In genomic region chr2:134780977-134781376, GRCh38 we compare ENCODE assay signal across 37 cellular contexts. TPM values are rescaled to one million over a fixed set of nuclear protein-coding genes. Genes with fewer than 3 reads are reported as not detected.
"Had no signal": no experiment of that assay in that cellular context is flagged by ENCODE, and none has a peak within 500 bp of the region (broad histone marks: within the 10 kb centered on the region; RNA-seq: fewer than 3 reads in every experiment).

No MANE protein-coding gene starts in this region.

- H3K27ac Mint-ChIP-seq: activated B cell treated with CpG ODN at 0.5 μM for 24 hours; activated CD4-positive, alpha-beta memory T cell treated with anti-CD3 and anti-CD28 coated beads for 36 hours; activated CD4-positive, alpha-beta T cell treated with anti-CD3 and anti-CD28 coated beads, Interleukin-2, amount 10 ng/mL, durations not matched to agents 24 days and 14 days; activated naive CD4-positive, alpha-beta T cell treated with anti-CD3 and anti-CD28 coated beads for 36 hours; activated naive CD4-positive, alpha-beta T cell treated with anti-CD3 and anti-CD28 coated beads, Interleukin-2, amount 50 U/mL, for 72 hours; activated naive CD8-positive, alpha-beta T cell treated with anti-CD3 and anti-CD28 coated beads for 36 hours; activated T-cell treated with anti-CD3 and anti-CD28 coated beads, Interleukin-2, amount 50 U/mL, for 72 hours; activated T-helper 1 cell treated with anti-CD3 and anti-CD28 coated beads, Interleukin-12 subunit alpha, Interleukin-12 subunit beta, Interleukin-2, Interleukin-4 antibody, amounts not matched to agents 30 ng/mL and 10 ng/mL and 1 ng/mL, durations not matched to agents 14 hours and 24 hours and 36 hours; activated T-helper 17 cell treated with anti-CD3 and anti-CD28 coated beads, Interleukin-2, amount 50 U/mL, for 72 hours; T-helper 1 cell treated with Interleukin-12 subunit alpha and Interleukin-12 subunit beta and Interleukin-4 antibody, amounts not matched to agents 30 μg/mL and 1 μg/mL, for 36 hours; T-helper 2 cell treated with Interferon-gamma antibody and Interleukin-4, amounts not matched to agents 5 μg/mL and 100 μg/mL, for 36 hours had no signal

- H3K4me1 Mint-ChIP-seq: activated CD4-positive, alpha-beta T cell treated with anti-CD3 and anti-CD28 coated beads, Interleukin-2, amount 10 ng/mL, durations not matched to agents 24 days and 14 days; activated T-helper 17 cell treated with anti-CD3 and anti-CD28 coated beads, Interleukin-2, amount 50 U/mL, for 72 hours had no signal

- H3K4me3 ChIP-seq: adrenal gland, body of pancreas, breast epithelium, coronary artery had no signal

- H3K27me3 Mint-ChIP-seq: activated B cell treated with CpG ODN at 0.5 μM for 24 hours; activated CD4-positive, alpha-beta memory T cell treated with anti-CD3 and anti-CD28 coated beads for 36 hours had no signal

- H3K9me3 Mint-ChIP-seq: activated B cell treated with CpG ODN at 0.5 μM for 24 hours; activated CD4-positive, alpha-beta memory T cell treated with anti-CD3 and anti-CD28 coated beads for 36 hours; activated CD4-positive, alpha-beta T cell treated with anti-CD3 and anti-CD28 coated beads, Interleukin-2, amount 10 ng/mL, durations not matched to agents 24 days and 14 days; activated naive CD4-positive, alpha-beta T cell treated with anti-CD3 and anti-CD28 coated beads for 36 hours; activated naive CD4-positive, alpha-beta T cell treated with anti-CD3 and anti-CD28 coated beads, Interleukin-2, amount 50 U/mL, for 72 hours; activated naive CD8-positive, alpha-beta T cell treated with anti-CD3 and anti-CD28 coated beads for 36 hours; activated T-cell treated with anti-CD3 and anti-CD28 coated beads, Interleukin-2, amount 50 U/mL, for 4 hours; activated T-cell treated with anti-CD3 and anti-CD28 coated beads, Interleukin-2, amount 50 U/mL, for 72 hours; activated T-helper 1 cell treated with anti-CD3 and anti-CD28 coated beads, Interleukin-12 subunit alpha, Interleukin-12 subunit beta, Interleukin-2, Interleukin-4 antibody, amounts not matched to agents 30 ng/mL and 10 ng/mL and 1 ng/mL, durations not matched to agents 14 hours and 24 hours and 36 hours; activated T-helper 17 cell treated with anti-CD3 and anti-CD28 coated beads, Interleukin-2, amount 50 U/mL, for 72 hours; T-helper 1 cell treated with Interleukin-12 subunit alpha and Interleukin-12 subunit beta and Interleukin-4 antibody, amounts not matched to agents 30 μg/mL and 1 μg/mL, for 36 hours; T-helper 2 cell treated with Interferon-gamma antibody and Interleukin-4, amounts not matched to agents 5 μg/mL and 100 μg/mL, for 36 hours had no signal

- H3K4me3 Mint-ChIP-seq: activated B cell treated with CpG ODN at 0.5 μM for 24 hours; activated CD4-positive, alpha-beta memory T cell treated with anti-CD3 and anti-CD28 coated beads for 36 hours; activated CD4-positive, alpha-beta T cell treated with anti-CD3 and anti-CD28 coated beads, Interleukin-2, amount 10 ng/mL, durations not matched to agents 24 days and 14 days; activated naive CD4-positive, alpha-beta T cell treated with anti-CD3 and anti-CD28 coated beads for 36 hours; activated naive CD8-positive, alpha-beta T cell treated with anti-CD3 and anti-CD28 coated beads for 36 hours; activated T-cell treated with anti-CD3 and anti-CD28 coated beads, Interleukin-2, amount 50 U/mL, for 4 hours; activated T-cell treated with anti-CD3 and anti-CD28 coated beads, Interleukin-2, amount 50 U/mL, for 72 hours; activated T-helper 1 cell treated with anti-CD3 and anti-CD28 coated beads, Interleukin-12 subunit alpha, Interleukin-12 subunit beta, Interleukin-2, Interleukin-4 antibody, amounts not matched to agents 30 ng/mL and 10 ng/mL and 1 ng/mL, durations not matched to agents 14 hours and 24 hours and 36 hours; activated T-helper 17 cell treated with anti-CD3 and anti-CD28 coated beads, Interleukin-2, amount 50 U/mL, for 72 hours; T-helper 1 cell treated with Interleukin-12 subunit alpha and Interleukin-12 subunit beta and Interleukin-4 antibody, amounts not matched to agents 30 μg/mL and 1 μg/mL, for 36 hours; T-helper 2 cell treated with Interferon-gamma antibody and Interleukin-4, amounts not matched to agents 5 μg/mL and 100 μg/mL, for 36 hours had no signal

- H3K4me1 ChIP-seq: body of pancreas, breast epithelium had no signal

- H3K36me3 ChIP-seq: adrenal gland, brain microvascular endothelial cell, breast epithelium had no signal

- H3K9me3 ChIP-seq: adrenal gland, body of pancreas, breast epithelium had no signal

- H3K27me3 ChIP-seq: adrenal gland, body of pancreas, brain microvascular endothelial cell, breast epithelium had no signal

- DNase-seq: activated B cell treated with CpG ODN at 0.5 μM for 24 hours; activated CD4-positive, alpha-beta memory T cell treated with anti-CD3 and anti-CD28 coated beads for 36 hours; activated CD4-positive, alpha-beta T cell treated with anti-CD3 and anti-CD28 coated beads for 4 hours; activated CD4-positive, alpha-beta T cell treated with anti-CD3 and anti-CD28 coated beads, Interleukin-2, amount 10 ng/mL, durations not matched to agents 24 days and 14 days; activated CD4-positive, alpha-beta T cell treated with anti-CD3 and anti-CD28 coated beads, Interleukin-2, amount 50 U/mL, for 1 hour; activated CD4-positive, alpha-beta T cell treated with anti-CD3 and anti-CD28 coated beads, Interleukin-2, amount 50 U/mL, for 4 hours; activated CD4-positive, CD25-positive, alpha-beta regulatory T cell treated with anti-CD3 and anti-CD28 coated beads, Interleukin-2, amount 50 U/mL, for 72 hours; activated CD8-positive, alpha-beta memory T cell treated with anti-CD3 and anti-CD28 coated beads, Interleukin-2, amount 50 U/mL, for 4 hours; activated effector memory CD4-positive, alpha-beta T cell treated with anti-CD3 and anti-CD28 coated beads, Interleukin-2, amount 50 U/mL, for 16 hours; activated gamma-delta T cell treated with Interleukin-2 at 50 U/mL for 16 hours; activated naive CD4-positive, alpha-beta T cell; activated naive CD4-positive, alpha-beta T cell treated with anti-CD3 and anti-CD28 coated beads for 36 hours; activated naive CD8-positive, alpha-beta T cell treated with anti-CD3 and anti-CD28 coated beads for 36 hours; activated T-cell treated with anti-CD3 and anti-CD28 coated beads for 4 hours; activated T-cell treated with anti-CD3 and anti-CD28 coated beads, Interleukin-2, amount 50 U/mL, for 1 hour; activated T-cell treated with anti-CD3 and anti-CD28 coated beads, Interleukin-2, amount 50 U/mL, for 4 hours; activated T-cell treated with anti-CD3 and anti-CD28 coated beads, Interleukin-2, amount 50 U/mL, for 72 hours; adrenal gland; amniotic stem cell; aorta; body of pancreas; brain microvascular endothelial cell; central memory CD4-positive, alpha-beta T cell; T-helper 2 cell; T-helper 9 cell had no signal

- ATAC-seq: activated T-cell treated with anti-CD3 and anti-CD28 coated beads, Interleukin-2, amount 50 U/mL, for 4 hours; activated T-cell treated with anti-CD3 and anti-CD28 coated beads, Interleukin-2, amount 50 U/mL, for 72 hours; activated T-helper 17 cell treated with anti-CD3 and anti-CD28 coated beads, Interleukin-2, amount 50 U/mL, for 72 hours; body of pancreas had no signal

- H3K27ac ChIP-seq: body of pancreas, brain microvascular endothelial cell, breast epithelium, coronary artery, VCaP had no signal

- H3K36me3 Mint-ChIP-seq: activated CD4-positive, alpha-beta memory T cell treated with anti-CD3 and anti-CD28 coated beads for 36 hours; activated naive CD4-positive, alpha-beta T cell treated with anti-CD3 and anti-CD28 coated beads, Interleukin-2, amount 50 U/mL, for 72 hours; activated naive CD8-positive, alpha-beta T cell treated with anti-CD3 and anti-CD28 coated beads for 36 hours had no signal

RNA-seq across cellular contexts. Expression of gene ACMSD, which starts 57.4 kb away (rescaled TPM):
- total RNA-seq: activated B cell treated with CpG ODN at 0.5 μM for 24 hours; activated CD4-positive, alpha-beta memory T cell treated with anti-CD3 and anti-CD28 coated beads for 36 hours; activated CD4-positive, alpha-beta T cell treated with anti-CD3 and anti-CD28 coated beads, Interleukin-2, amount 10 ng/mL, durations not matched to agents 24 days and 14 days; activated CD8-positive, alpha-beta memory T cell treated with anti-CD3 and anti-CD28 coated beads for 36 hours; activated naive CD4-positive, alpha-beta T cell treated with anti-CD3 and anti-CD28 coated beads for 36 hours; activated naive CD4-positive, alpha-beta T cell treated with anti-CD3 and anti-CD28 coated beads, Interleukin-2, amount 50 U/mL, for 72 hours; activated naive CD8-positive, alpha-beta T cell treated with anti-CD3 and anti-CD28 coated beads for 36 hours; activated T-cell treated with anti-CD3 and anti-CD28 coated beads, Interleukin-2, amount 50 U/mL, for 4 hours; activated T-cell treated with anti-CD3 and anti-CD28 coated beads, Interleukin-2, amount 50 U/mL, for 72 hours; activated T-helper 1 cell treated with anti-CD3 and anti-CD28 coated beads, Interleukin-12 subunit alpha, Interleukin-12 subunit beta, Interleukin-2, Interleukin-4 antibody, amounts not matched to agents 30 ng/mL and 10 ng/mL and 1 ng/mL, durations not matched to agents 14 hours and 24 hours and 36 hours; activated T-helper 17 cell treated with anti-CD3 and anti-CD28 coated beads, Interleukin-2, amount 50 U/mL, for 72 hours; aorta; astrocyte; cardiac septum; cerebellum had no signal
- polyA plus RNA-seq: aorta had no signal
